ENCODE assay signal across 8 cellular contexts in genomic region chr7:102044984-102045673, GRCh38.
DNase-seq lines count a peak whose midpoint lies in the region; ATAC-seq and TF ChIP-seq lines count a peak whose summit lies in the region.

No MANE protein-coding gene starts in this region.

- no peaks in the 10 kb centered on the region for H3K9me3 Mint-ChIP-seq in stimulated activated effector memory CD8-positive, alpha-beta T cell treated with anti-CD3 and anti-CD28 coated beads, Interleukin-12 subunit alpha, Interleukin-12 subunit beta, amount 100 ng/mL, for 72 hours

- peaks cover 36% of the 10 kb centered on the region for H4K20me1 ChIP-seq in osteoblast (ENCODE audit: insufficient read depth, low read length)

- H3K27ac Mint-ChIP-seq in stimulated activated effector memory CD8-positive, alpha-beta T cell treated with anti-CD3 and anti-CD28 coated beads, Interleukin-12 subunit alpha, Interleukin-12 subunit beta, amount 100 ng/mL, for 72 hours = no peak overlapping the region

- no peak overlapping the region for H3K4me3 Mint-ChIP-seq in stimulated activated effector memory CD8-positive, alpha-beta T cell treated with anti-CD3 and anti-CD28 coated beads, Interleukin-12 subunit alpha, Interleukin-12 subunit beta, amount 100 ng/mL, for 72 hours

- 7% methylated on average over 17 of the region's 29 CpGs for WGBS in esophagus muscularis mucosa

- H3K79me2 ChIP-seq in osteoblast (ENCODE audit: insufficient read depth, low read length) = peaks cover 2% of the 10 kb centered on the region

- peak overlapping the region; percentile 41 to 49 (median 42) for H3K4me3 ChIP-seq in esophagus muscularis mucosa
- H3K4me3 ChIP-seq in osteoblast (ENCODE audit: insufficient read depth, low read length) = peak overlapping the region; percentile 42

- intact Hi-C loops in esophagus muscularis mucosa (cut with DNase I) = loop anchor here (5.0 kb wide), 1 partner anchor 168 kb away; no protein-coding TSS in a partner anchor

- TF ChIP-seq CTCF in esophagus muscularis mucosa (IDR thresholded peaks at IDR 0.05) (no peak), osteoblast (IDR thresholded peaks at IDR 0.05; ENCODE audit: extremely low read depth, low read depth, low read length) (no peak)

- peak overlapping the region; percentile 59 for H2AFZ ChIP-seq in osteoblast (ENCODE audit: low read length)

- TF ChIP-seq EP300 in esophagus muscularis mucosa (IDR thresholded peaks at IDR 0.05) = no peak

- no peaks in the 10 kb centered on the region for H3K9me3 ChIP-seq in esophagus muscularis mucosa
- H3K9me3 ChIP-seq in osteoblast (ENCODE audit: low read depth, low read length) = no peaks in the 10 kb centered on the region

- TF ChIP-seq POLR2A in esophagus muscularis mucosa (IDR thresholded peaks at IDR 0.05; ENCODE audit: low read depth) = no peak

- DNase-seq in ELR (ENCODE audit: low read depth) (peak; percentile 77), NCI-H510A (lab: John Stamatoyannopoulos, UW) (peak; percentile 33), esophagus muscularis mucosa (ENCODE audit: extremely low spot score) (no peak), osteoblast (ENCODE audit: insufficient read length, low spot score, missing footprints) (peak; percentile 93), cerebellum (ENCODE audit: low spot score) (no peak)
- DNase-seq in stimulated activated effector memory CD8-positive, alpha-beta T cell treated with anti-CD3 and anti-CD28 coated beads, Interleukin-12 subunit alpha, Interleukin-12 subunit beta, amount 100 ng/mL, for 72 hours (ENCODE audit: low spot score in 2 of 2) = no peak
- DNase-seq in activated naive CD4-positive, alpha-beta T cell (lab: John Stamatoyannopoulos, UW) = no peak
- no peak for DNase-seq in effector CD4-positive, alpha-beta T cell

- H3K4me2 ChIP-seq in osteoblast (ENCODE audit: insufficient read depth, low read length) = peak overlapping the region; percentile 64

- H3K4me1 ChIP-seq in esophagus muscularis mucosa (peaks cover 16 to 35% (median 24%) of the 10 kb centered on the region in 4 donors), osteoblast (ENCODE audit: insufficient read depth, low read length) (peaks cover 36% of the 10 kb centered on the region)

- H3K27me3 ChIP-seq in esophagus muscularis mucosa = no peaks in the 10 kb centered on the region
- H3K27me3 ChIP-seq in osteoblast (ENCODE audit: insufficient read depth, low read length) = no peaks in the 10 kb centered on the region

- H3K36me3 ChIP-seq in esophagus muscularis mucosa = no peaks in the 10 kb centered on the region
- no peaks in the 10 kb centered on the region for H3K36me3 ChIP-seq in osteoblast (ENCODE audit: insufficient read depth, low read length)

- no peak for ATAC-seq in stimulated activated effector memory CD8-positive, alpha-beta T cell treated with anti-CD3 and anti-CD28 coated beads, Interleukin-12 subunit alpha, Interleukin-12 subunit beta, amount 100 ng/mL, for 72 hours

- H3K4me1 Mint-ChIP-seq in stimulated activated effector memory CD8-positive, alpha-beta T cell treated with anti-CD3 and anti-CD28 coated beads, Interleukin-12 subunit alpha, Interleukin-12 subunit beta, amount 100 ng/mL, for 72 hours = peaks cover 2% of the 10 kb centered on the region

- H3K27ac ChIP-seq in esophagus muscularis mucosa (replicated peaks in 1 of 4) (peak overlapping the region; percentile 25 to 66 (median 47)), osteoblast (ENCODE audit: low read depth, low read length) (peak overlapping the region; percentile 59)

- H3K36me3 Mint-ChIP-seq in stimulated activated effector memory CD8-positive, alpha-beta T cell treated with anti-CD3 and anti-CD28 coated beads, Interleukin-12 subunit alpha, Interleukin-12 subunit beta, amount 100 ng/mL, for 72 hours = peaks cover 12% of the 10 kb centered on the region

Comparison
In these comparisons a context has a peak if more than half of its experiments do, and no peak if none do; other contexts are left out.
1. DNase-seq: peak in ELR (single experiment), NCI-H510A (single experiment) and osteoblast (single experiment); none in esophagus muscularis mucosa (single experiment), stimulated activated effector memory CD8-positive, alpha-beta T cell treated with anti-CD3 and anti-CD28 coated beads, Interleukin-12 subunit alpha, Interleukin-12 subunit beta, amount 100 ng/mL, for 72 hours (0 of 2), cerebellum (single experiment), activated naive CD4-positive, alpha-beta T cell (0 of 4) and effector CD4-positive, alpha-beta T cell (single experiment).